ENCODE assay signal across 10 cellular contexts in the genomic region with DNA sequence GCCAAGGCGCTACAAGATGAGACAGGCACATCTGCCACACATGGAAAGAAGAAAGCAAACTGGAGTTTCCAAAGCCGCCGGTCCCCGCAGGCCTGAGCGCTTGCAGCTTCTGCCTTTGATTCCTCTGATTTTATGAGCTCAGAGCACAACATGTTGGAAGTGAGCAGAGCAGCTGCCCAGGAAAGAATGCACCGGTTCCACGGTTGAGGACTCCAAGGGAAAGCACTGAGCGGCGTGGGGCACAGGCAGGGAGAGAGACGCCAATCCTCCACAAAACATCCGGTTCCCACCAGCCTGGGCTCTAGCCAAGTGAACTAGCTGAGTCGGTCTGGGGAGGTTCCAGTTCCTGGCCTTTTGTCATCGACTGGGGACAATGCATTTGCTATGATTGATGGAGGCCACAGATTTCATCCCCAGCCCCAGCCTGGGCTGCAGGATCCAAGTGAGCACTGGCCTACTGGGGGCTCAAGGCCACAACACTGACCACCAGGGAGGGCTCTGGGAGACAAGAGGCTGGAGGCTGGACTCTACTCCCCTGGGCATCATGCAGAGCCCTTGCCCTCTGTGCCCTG.
DNase-seq lines count a peak whose midpoint lies in the region; ATAC-seq, FAIRE-seq and TF ChIP-seq lines count a peak whose summit lies in the region.
"Had no signal": no experiment of that assay in that cellular context is flagged by ENCODE, and none has a peak within 500 bp of the region (broad histone marks: within the 10 kb centered on the region; RNA-seq: fewer than 3 reads in every experiment).

No MANE protein-coding gene starts in this region.

- FAIRE-seq in keratinocyte (lab: Jason Lieb, UNC) (no peak), GM12891 (lab: Jason Lieb, UNC) (no peak)
- FAIRE-seq: GM19239 had no signal

- H2AFZ ChIP-seq in keratinocyte (ENCODE audit: control insufficient read depth, low read length) = peak overlapping the region; percentile 84

- peaks cover 0 to 32% of the 10 kb centered on the region in 2 donors for H3K36me3 Mint-ChIP-seq in activated naive CD4-positive, alpha-beta T cell treated with anti-CD3 and anti-CD28 coated beads, Interleukin-2, amount 50 U/mL, for 72 hours

- H3K4me1 ChIP-seq in breast epithelium (peaks cover 6 to 8% of the 10 kb centered on the region in 2 donors), keratinocyte (ENCODE audit: control insufficient read depth, extremely low read depth, insufficient read depth, low read length) (peaks cover 36% of the 10 kb centered on the region), skeletal muscle tissue (ENCODE audit: control insufficient read depth in 3 of 3, insufficient read depth in 3 of 3, low read length in 3 of 3) (peaks cover 26 to 37% (median 32%) of the 10 kb centered on the region in 3 donors)

- H3K9me3 Mint-ChIP-seq in activated naive CD4-positive, alpha-beta T cell treated with anti-CD3 and anti-CD28 coated beads, Interleukin-2, amount 50 U/mL, for 72 hours = peaks cover 0 to 16% of the 10 kb centered on the region in 2 donors

- TF ChIP-seq POLR2A in breast epithelium (IDR thresholded peaks at IDR 0.05) (no peak), GM12891 (IDR thresholded peaks at IDR 0.05; ENCODE audit: low read depth, low read length) (no peak)

- H3K9me1 ChIP-seq in keratinocyte (ENCODE audit: control insufficient read depth, extremely low read depth, insufficient read depth, low read length) = no peaks in the 10 kb centered on the region

- dilution Hi-C loops in keratinocyte (cut with MboI; ENCODE audit: extremely low pct_ligation_motif_present, low sequenced_read_pairs) = no loop called here

- H4K20me1 ChIP-seq in keratinocyte (ENCODE audit: control insufficient read depth, extremely low read depth, insufficient read depth, low read length) = no peaks in the 10 kb centered on the region

- intact Hi-C loops in breast epithelium (cut with DNase I; ENCODE audit: low total_unique reads) = no loop called here

- H3K4me3 ChIP-seq in breast epithelium = peak overlapping the region in 2 of 3 donors; percentile 4 to 38
- H3K4me3 ChIP-seq in keratinocyte (ENCODE audit: control insufficient read depth in 2 of 3, extremely low read depth in 1 of 3, insufficient read depth in 2 of 3, low read depth in 1 of 3, low read length in 3 of 3) = peak overlapping the region in 2 of 3 experiments; percentile 6 to 17
- H3K4me3 ChIP-seq in skeletal muscle tissue (ENCODE audit: low read length in 3 of 3) = peak overlapping the region; percentile 27 to 49 (median 37)

- H3K27ac Mint-ChIP-seq in activated naive CD4-positive, alpha-beta T cell treated with anti-CD3 and anti-CD28 coated beads, Interleukin-2, amount 50 U/mL, for 72 hours = no peak overlapping the region

- H3K9ac ChIP-seq in keratinocyte (ENCODE audit: control insufficient read depth, extremely low read depth, insufficient read depth, low read length) (peak overlapping the region; percentile 43), skeletal muscle tissue (ENCODE audit: low read depth in 1 of 3, low read length in 3 of 3) (peak overlapping the region in 2 of 3 donors; percentile 66 to 71)

- no peaks in the 10 kb centered on the region for H3K36me3 ChIP-seq in breast epithelium
- no peaks in the 10 kb centered on the region for H3K36me3 ChIP-seq in keratinocyte (ENCODE audit: control insufficient read depth in 2 of 2, extremely low read depth in 1 of 2, insufficient read depth in 2 of 2, low read length in 2 of 2)
- no peaks in the 10 kb centered on the region for H3K36me3 ChIP-seq in skeletal muscle tissue (ENCODE audit: control insufficient read depth in 3 of 3, insufficient read depth in 3 of 3, low read length in 3 of 3)

- H3K4me2 ChIP-seq in keratinocyte (ENCODE audit: control insufficient read depth, extremely low read depth, insufficient read depth, low read depth, low read length) = peak overlapping the region; percentile 72

- ATAC-seq in activated naive CD4-positive, alpha-beta T cell treated with anti-CD3 and anti-CD28 coated beads, Interleukin-2, amount 50 U/mL, for 72 hours = no peak

- peak overlapping the region; percentile 77 to 83 for H3K27ac ChIP-seq in breast epithelium
- peak overlapping the region; percentile 7 for H3K27ac ChIP-seq in keratinocyte (ENCODE audit: control insufficient read depth, insufficient read depth, low read length)
- peak overlapping the region; percentile 67 for H3K27ac ChIP-seq in skeletal muscle tissue (ENCODE audit: low read depth, low read length)

- no peaks in the 10 kb centered on the region for H3K79me2 ChIP-seq in keratinocyte (ENCODE audit: control insufficient read depth, insufficient read depth, low read length)

- H3K9me3 ChIP-seq in breast epithelium (no peaks in the 10 kb centered on the region), keratinocyte (ENCODE audit: control insufficient read depth, low read depth, low read length) (peaks cover 1% of the 10 kb centered on the region), skeletal muscle tissue (ENCODE audit: control insufficient read depth in 3 of 3, low read length in 3 of 3) (peaks cover 0 to 2% (median 0%) of the 10 kb centered on the region in 3 donors)

- H3K27me3 ChIP-seq in breast epithelium = no peaks in the 10 kb centered on the region
- H3K27me3 ChIP-seq in keratinocyte (ENCODE audit: control insufficient read depth, extremely low read depth, insufficient read depth, low read length) = no peaks in the 10 kb centered on the region
- H3K27me3 ChIP-seq in skeletal muscle tissue (ENCODE audit: control insufficient read depth in 3 of 3, insufficient read depth in 3 of 3, low read length in 3 of 3) = no peaks in the 10 kb centered on the region

- TF ChIP-seq CTCF in breast epithelium (IDR thresholded peaks at IDR 0.05) (no peak), keratinocyte (optimal IDR thresholded peaks at IDR 0.05 in 1 of 3, IDR thresholded peaks at IDR 0.05 in 1 of 3, conservative IDR thresholded peaks at IDR 0.05 in 1 of 3; ENCODE audit: extremely low read depth in 1 of 3, insufficient read depth in 2 of 3, low read length in 3 of 3) (no peak)

- DNase-seq in GM03348 (ENCODE audit: low spot score) (peak; percentile 83), breast epithelium (ENCODE audit: low spot score in 2 of 2) (peak; percentile 79 to 82), keratinocyte (ENCODE audit: low read depth, low spot score) (no peak), NCI-H1436 (lab: John Stamatoyannopoulos, UW) (no peak), GM12891 (ENCODE audit: insufficient read length, low spot score) (no peak), NCI-H187 (lab: John Stamatoyannopoulos, UW) (no peak)
- no peak for DNase-seq in activated naive CD4-positive, alpha-beta T cell treated with anti-CD3 and anti-CD28 coated beads, Interleukin-2, amount 50 U/mL, for 72 hours (ENCODE audit: low spot score in 2 of 2)
- DNase-seq: T-helper 9 cell had no signal

TF ChIP-seq in GM12891, 5 proteins besides CTCF, POLR2A, EP300 and RAD21:
- TF ChIP-seq POU2F2 (IDR thresholded peaks at IDR 0.05; ENCODE audit: low read depth, low read length) (no peak), POLR2AphosphoS5 (IDR thresholded peaks at IDR 0.05; ENCODE audit: low read depth, low read length) (no peak)

Comparison
In these comparisons a context has a peak if more than half of its experiments do, and no peak if none do; other contexts are left out.
1. DNase-seq: peak in GM03348 (single experiment) and breast epithelium (2 of 2); none in keratinocyte (single experiment), NCI-H1436 (single experiment), GM12891 (single experiment), NCI-H187 (0 of 2) and activated naive CD4-positive, alpha-beta T cell treated with anti-CD3 and anti-CD28 coated beads, Interleukin-2, amount 50 U/mL, for 72 hours (0 of 2).
2. H3K27ac ChIP-seq: peak in every context shown above with its lines; median percentile 80 in breast epithelium; 67 in skeletal muscle tissue; 7 in keratinocyte.
3. Peak in every context shown above with its lines, with median percentiles within 50 percentile points of each other: H3K4me3 ChIP-seq.